13 cellular contexts compared by ENCODE assay signal in the genomic region with DNA sequence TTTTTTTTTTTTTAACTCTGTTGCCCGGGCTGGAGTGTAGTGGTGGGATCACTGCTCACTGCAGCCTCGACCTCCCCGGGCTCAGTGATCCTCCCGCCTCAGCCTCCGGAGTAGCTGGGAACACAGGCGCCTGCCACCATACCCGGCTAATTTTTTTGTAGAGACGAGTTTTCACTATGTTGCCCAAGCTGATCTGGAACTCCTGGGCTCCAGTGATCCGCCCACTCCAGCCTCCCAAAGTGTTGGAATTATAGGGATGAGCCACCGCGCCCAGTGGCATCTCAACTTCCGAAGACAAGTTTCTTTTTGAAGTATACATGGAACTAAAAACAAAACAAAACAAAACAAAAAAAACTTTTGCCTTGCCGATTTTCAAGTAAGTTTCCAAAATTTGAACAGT.
"Had no signal": no experiment of that assay in that cellular context is flagged by ENCODE, and none has a peak within 500 bp of the region (broad histone marks: within the 10 kb centered on the region; RNA-seq: fewer than 3 reads in every experiment).

No MANE protein-coding gene starts in this region.

- H3K27ac Mint-ChIP-seq: activated T-helper 2 cell treated with anti-CD3 and anti-CD28 coated beads, Interferon-gamma antibody, Interleukin-2, Interleukin-4, amounts not matched to agents 10 μg/mL and 5 μg/mL and 100 μg/mL, durations not matched to agents 14 hours and 24 hours and 36 hours; nephron; T-helper 2 cell treated with Interferon-gamma antibody and Interleukin-4, amounts not matched to agents 5 μg/mL and 100 μg/mL, for 36 hours had no signal

- H3K4me3 Mint-ChIP-seq: T-helper 2 cell treated with Interferon-gamma antibody and Interleukin-4, amounts not matched to agents 5 μg/mL and 100 μg/mL, for 36 hours had no signal

- H3K9me3 Mint-ChIP-seq: T-helper 2 cell treated with Interferon-gamma antibody and Interleukin-4, amounts not matched to agents 5 μg/mL and 100 μg/mL, for 36 hours had no signal

- H3K27ac ChIP-seq: gastroesophageal sphincter, heart right ventricle, stomach, testis, upper lobe of right lung had no signal

- H3K9me3 ChIP-seq: testis, upper lobe of right lung had no signal

- DNase-seq: activated CD4-positive, CD25-positive, alpha-beta regulatory T cell treated with anti-CD3 and anti-CD28 coated beads, Interleukin-2, amount 50 U/mL, for 72 hours; activated naive CD4-positive, alpha-beta T cell treated with anti-CD3 and anti-CD28 coated beads, Interleukin-2, amount 50 U/mL, for 16 hours; activated T-cell treated with anti-CD3 and anti-CD28 coated beads, Interleukin-2, amount 50 U/mL, for 1 hour; heart right ventricle; mesendoderm; stimulated activated CD4-positive, alpha-beta T cell treated with anti-CD3 and anti-CD28 coated beads, Interleukin-2, amount 100 ng/mL, for 24 hours; stomach; testis; upper lobe of right lung had no signal

- H3K4me3 ChIP-seq: gastroesophageal sphincter, heart right ventricle, stomach, upper lobe of right lung had no signal

- H3K4me1 ChIP-seq: testis, upper lobe of right lung had no signal

- H3K27me3 ChIP-seq: testis had no signal

- H3K36me3 ChIP-seq: gastroesophageal sphincter, heart right ventricle, stomach, upper lobe of right lung had no signal
